ENCODE assay signal across 8 cellular contexts in genomic region chrX:9785944-9786741, GRCh38. TPM values are rescaled to one million over a fixed set of nuclear protein-coding genes. Genes with fewer than 3 reads are reported as not detected.
DNase-seq lines count a peak whose midpoint lies in the region; ATAC-seq, FAIRE-seq and TF ChIP-seq lines count a peak whose summit lies in the region.

Gene SHROOM2 (plus strand): TSS chrX:9786429. CDS start chrX:9786546, 117 bp downstream.

- POLR2A ChIA-PET in HepG2 (lab: Yijun Ruan, JAX), result interaction anchor here (1.2 to 1.6 kb wide), 3 partner anchors 12 to 61 kb away, joined by 3 to 5 read pairs (median 4); no protein-coding TSS in a partner anchor

- peak within 1 kb of the TSS; percentile 73 for H3K9ac ChIP-seq in HepG2 (ENCODE audit: insufficient read depth, low read depth, low read length)

- no peak for TF ChIP-seq EP300 in HepG2 (IDR thresholded peaks at IDR 0.05; ENCODE audit: low read depth in 2 of 2, low read length in 2 of 2)
- TF ChIP-seq EP300 in HepG2 (CRISPR knock-in tag; IDR thresholded peaks at IDR 0.05; ENCODE audit: borderline replicate concordance), result no peak

- no CpG with 5 or more reads among the region's 123 CpGs for WGBS in HepG2 (ENCODE audit: low lambda C conversion rate)
- under 1% methylated on average over 117 of the region's 123 CpGs for WGBS in thymus

- intact Hi-C loops in HepG2 (cut with micrococcal nuclease; ENCODE audit: unreplicated experiment), result loop anchor here (5.0 kb wide), 1 partner anchor 61 kb away; no protein-coding TSS in a partner anchor

- H3K4me3 Mint-ChIP-seq in activated T-cell treated with anti-CD3 and anti-CD28 coated beads, Interleukin-2, amount 50 U/mL, for 24 hours, result peak within 1 kb of the TSS; percentile 41

- TF ChIP-seq CTCF in HepG2 (CRISPR knock-in tag; IDR thresholded peaks at IDR 0.05), result no peak

- H3K27me3 ChIP-seq in HepG2 (ENCODE audit: control insufficient read depth in 1 of 2, insufficient read depth in 2 of 2, low read length in 2 of 2), result no peaks in the 10 kb centered on the region; a peak in 1 of 5 replicates
- H3K27me3 ChIP-seq in thymus (ENCODE audit: control insufficient read depth, insufficient read depth), result peaks cover 17% of the 10 kb centered on the region

- H3K4me3 ChIP-seq in HepG2 (replicated peaks in 1 of 3; ENCODE audit: insufficient read depth in 1 of 3, low read depth in 2 of 3, low read length in 3 of 3) (peak within 1 kb of the TSS; percentile 68 to 76 (median 71)), thymus (ENCODE audit: low read length) (peak within 1 kb of the TSS; percentile 39)

- no peaks in the 10 kb centered on the region for H3K9me3 Mint-ChIP-seq in activated T-cell treated with anti-CD3 and anti-CD28 coated beads, Interleukin-2, amount 50 U/mL, for 24 hours

- peak within 1 kb of the TSS; percentile 51 for H3K27ac ChIP-seq in HepG2 (ENCODE audit: extremely low read length, insufficient read depth, low read length)
- H3K27ac ChIP-seq in thymus (ENCODE audit: low read depth), result no peak within 1 kb of the TSS

- H3K9me3 ChIP-seq in HepG2 (ENCODE audit: low read length) (no peaks in the 10 kb centered on the region), thymus (ENCODE audit: control insufficient read depth) (no peaks in the 10 kb centered on the region)

- TF ChIP-seq POLR2A in HepG2 (IDR thresholded peaks at IDR 0.05; ENCODE audit: insufficient read depth in 1 of 2, low read depth in 2 of 2, low read length in 2 of 2), result no peak

- no peaks in the 10 kb centered on the region for H4K20me1 ChIP-seq in HepG2 (ENCODE audit: insufficient read depth, low read length)

- peaks cover 65% of the 10 kb centered on the region for H3K27me3 Mint-ChIP-seq in activated T-cell treated with anti-CD3 and anti-CD28 coated beads, Interleukin-2, amount 50 U/mL, for 24 hours

- no peak within 1 kb of the TSS for H2AFZ ChIP-seq in HepG2 (ENCODE audit: low read length)

- H3K4me2 ChIP-seq in HepG2 (ENCODE audit: low read depth, low read length), result peak within 1 kb of the TSS; percentile 70

- no peaks in the 10 kb centered on the region for H3K36me3 Mint-ChIP-seq in activated T-cell treated with anti-CD3 and anti-CD28 coated beads, Interleukin-2, amount 50 U/mL, for 24 hours (ENCODE audit: low read depth)

- ATAC-seq in HepG2, result peak; percentile 57
- ATAC-seq in GM21515 (IDR thresholded peaks at IDR 0.05; ENCODE audit: unreplicated experiment), result no peak

- H3K79me2 ChIP-seq in HepG2 (ENCODE audit: insufficient read depth, low read length), result peaks cover 16% of the 10 kb centered on the region

- no peak within 1 kb of the TSS for H3K27ac Mint-ChIP-seq in activated T-cell treated with anti-CD3 and anti-CD28 coated beads, Interleukin-2, amount 50 U/mL, for 24 hours

- H3K36me3 ChIP-seq in HepG2 (replicated peaks in 1 of 2; ENCODE audit: control insufficient read depth in 1 of 2, insufficient read depth in 2 of 2, low read length in 2 of 2), result no peaks in the 10 kb centered on the region
- no peaks in the 10 kb centered on the region for H3K36me3 ChIP-seq in thymus (ENCODE audit: control insufficient read depth, insufficient read depth)

- CTCF ChIA-PET in HepG2 (lab: Yijun Ruan, JAX; ENCODE audit: low intra/inter-chr PET ratio, low total read pairs), result no interaction called here

- H3K4me1 Mint-ChIP-seq in activated T-cell treated with anti-CD3 and anti-CD28 coated beads, Interleukin-2, amount 50 U/mL, for 24 hours (ENCODE audit: low read depth), result peaks cover 2% of the 10 kb centered on the region

- in situ Hi-C loops in T47D (cut with HindIII; ENCODE audit: low pct_unique_long_range_greater_than_20kb, low sequenced_read_pairs) (no loop called here), HepG2 (cut with HindIII; ENCODE audit: extremely low pct_ligation_motif_present, low pct_unique_long_range_greater_than_20kb) (no loop called here)

- no peak for FAIRE-seq in HepG2 (lab: Jason Lieb, UNC)

- H3K4me1 ChIP-seq in HepG2 (ENCODE audit: insufficient read depth, low read length), result peaks cover 22% of the 10 kb centered on the region
- H3K4me1 ChIP-seq in thymus (ENCODE audit: control insufficient read depth, insufficient read depth, low read length), result no peaks in the 10 kb centered on the region

- no peak for TF ChIP-seq RAD21 in HepG2 (CRISPR knock-in tag; IDR thresholded peaks at IDR 0.05)

- no peak for DNase-seq in activated T-cell treated with anti-CD3 and anti-CD28 coated beads, Interleukin-2, amount 50 U/mL, for 24 hours
- DNase-seq in activated T-cell treated with anti-CD3 and anti-CD28 coated beads for 4 hours (no peak), T47D (ENCODE audit: low read depth in 1 of 2, low spot score in 1 of 2) (peak; percentile 41 to 60), HepG2 (ENCODE audit: low spot score) (no peak), foreskin melanocyte (no peak)
- DNase-seq in activated CD4-positive, CD25-positive, alpha-beta regulatory T cell (lab: John Stamatoyannopoulos, UW), result no peak

- BruUV-seq in HepG2 (replicated peaks; lab: Mats Ljungman, UMichigan), result no TSS peak

TF ChIP-seq in HepG2, 621 proteins besides CTCF, POLR2A, EP300 and RAD21 (continues in another document):
- TF ChIP-seq ZFX (CRISPR knock-in tag; IDR thresholded peaks at IDR 0.05; ENCODE audit: low read depth) (peak; percentile 41; the same call in 1 of the 2 replicates), HNF1B (CRISPR knock-in tag; IDR thresholded peaks at IDR 0.05) (no peak), ETV6 (CRISPR knock-in tag; conservative IDR thresholded peaks at IDR 0.05) (no peak), IRF1 (CRISPR knock-in tag; IDR thresholded peaks at IDR 0.05; ENCODE audit: low read depth) (no peak), ZNF567 (CRISPR knock-in tag; IDR thresholded peaks at IDR 0.05; ENCODE audit: borderline replicate concordance) (no peak), FOXO4 (CRISPR knock-in tag; conservative IDR thresholded peaks at IDR 0.05) (no peak), AHR (CRISPR knock-in tag; IDR thresholded peaks at IDR 0.05) (no peak), FOXP1 (IDR thresholded peaks at IDR 0.05) (no peak), FOXP1 (CRISPR knock-in tag; IDR thresholded peaks at IDR 0.05) (no peak)

RNA-seq across cellular contexts. Expression of gene SHROOM2, which starts in this region (rescaled TPM):
- 1.3 and 1.4 TPM in 2 replicates for total RNA-seq in HepG2 (2016; rRNA removed; fragmentation: Illumina TruSeq; extraction: Trizol)
- 0.62 and 0.71 TPM in 2 replicates for total RNA-seq in HepG2 (2016; cell fraction: cytosol; rRNA removed; fragmentation: Illumina TruSeq; extraction: Trizol; ENCODE audit: low read depth)
- total RNA-seq in HepG2 (2016; cell fraction: insoluble cytoplasmic fraction; rRNA removed; fragmentation: Illumina TruSeq; extraction: Trizol), result 1.2 and 1.3 TPM in 2 replicates
- 0.68 and 0.90 TPM in 2 replicates for total RNA-seq in HepG2 (2016; cell fraction: membrane; rRNA removed; fragmentation: Illumina TruSeq; extraction: Trizol)
- total RNA-seq in HepG2 (2016; cell fraction: nucleus; rRNA removed; fragmentation: Illumina TruSeq; extraction: Trizol), result 1.8 and 2.1 TPM in 2 replicates
- polyA plus RNA-seq in HepG2 (2011; rRNA removed) (0.92 and 0.97 TPM in 2 replicates), thymus (4.6 TPM)
- 0.56 and 0.71 TPM in 2 replicates for polyA plus RNA-seq in HepG2 (2011; cell fraction: cytosol; rRNA removed)
- 2.5 TPM in 2 replicates for polyA plus RNA-seq in HepG2 (2011; cell fraction: nucleus; rRNA removed)
- 2.4 and 2.5 TPM in 2 replicates for polyA plus RNA-seq in HepG2 (2012)
- 0.08 TPM in 2 replicates for polyA plus RNA-seq in HepG2 (2016; cell fraction: cytosol; fragmentation: Illumina TruSeq; extraction: Trizol; ENCODE audit: low read depth)
- 1.2 and 1.3 TPM in 2 replicates for polyA plus RNA-seq in HepG2 (2016; cell fraction: insoluble cytoplasmic fraction; fragmentation: Illumina TruSeq; extraction: Trizol; ENCODE audit: low read depth)
- polyA plus RNA-seq in HepG2 (2016; cell fraction: membrane; fragmentation: Illumina TruSeq; extraction: Trizol; ENCODE audit: low read depth), result 0.15 and 0.20 TPM in 2 replicates
- polyA plus RNA-seq in HepG2 (2016; cell fraction: nucleus; fragmentation: Illumina TruSeq; extraction: Trizol; ENCODE audit: insufficient read depth, low read depth), result 1.9 and 2.3 TPM in 2 replicates
- polyA minus RNA-seq in HepG2 (2011; rRNA and poly(A)+ RNA removed; ENCODE audit: low replicate concordance), result 2.5 TPM in 1 of 2 replicates, not detected in the other
- polyA minus RNA-seq in HepG2 (2011; cell fraction: cytosol; rRNA and poly(A)+ RNA removed), result 1.7 and 1.8 TPM in 2 replicates
- 3.1 and 3.2 TPM in 2 replicates for polyA minus RNA-seq in HepG2 (2011; cell fraction: nucleus; rRNA and poly(A)+ RNA removed)

Comparison
In these comparisons a context has a peak if more than half of its experiments do, and no peak if none do; other contexts are left out.
1. DNase-seq: peak in T47D (2 of 2); none in activated T-cell treated with anti-CD3 and anti-CD28 coated beads, Interleukin-2, amount 50 U/mL, for 24 hours (single experiment), activated T-cell treated with anti-CD3 and anti-CD28 coated beads for 4 hours (single experiment), HepG2 (single experiment), activated CD4-positive, CD25-positive, alpha-beta regulatory T cell (0 of 4) and foreskin melanocyte (single experiment).